Comparison of ENCODE assay signal across 35 cellular contexts in genomic region chr15:42131006-42131405, GRCh38. TPM values are rescaled to one million over a fixed set of nuclear protein-coding genes. Genes with fewer than 3 reads are reported as not detected.
"Had no signal": no experiment of that assay in that cellular context is flagged by ENCODE, and none has a peak within 500 bp of the region (broad histone marks: within the 10 kb centered on the region; RNA-seq: fewer than 3 reads in every experiment).

No MANE protein-coding gene starts in this region.

- H3K27me3 ChIP-seq: left lung, neutrophil, thyroid gland had no signal

- DNase-seq: dermis blood vessel endothelial cell; effector memory CD4-positive, alpha-beta T cell; esophagus squamous epithelium; foreskin melanocyte; glutamatergic neuron; heart right ventricle; hippocampal formation; left cardiac atrium; left lung; mammary epithelial cell; mesendoderm; midbrain; stimulated activated CD4-positive, alpha-beta T cell treated with anti-CD3 and anti-CD28 coated beads, Interleukin-12 subunit alpha, Interleukin-12 subunit beta, amount 100 ng/mL, for 4 hours; stimulated activated CD4-positive, alpha-beta T cell treated with anti-CD3 and anti-CD28 coated beads, Interleukin-1b, Interleukin-23, amount 100 ng/mL, for 48 hours; stimulated activated CD4-positive, alpha-beta T cell treated with anti-CD3 and anti-CD28 coated beads, Interleukin-4, amount 100 ng/mL, for 1 hour; stimulated activated naive CD4-positive, alpha-beta T cell; thyroid gland; trophoblast cell had no signal

- H3K36me3 Mint-ChIP-seq: naive thymus-derived CD4-positive, alpha-beta T cell had no signal

- H3K27ac Mint-ChIP-seq: naive thymus-derived CD4-positive, alpha-beta T cell; nephron; progenitor cell of endocrine pancreas had no signal

- H3K36me3 ChIP-seq: esophagus squamous epithelium, heart right ventricle, left lung, neutrophil, stomach, thyroid gland had no signal

- ATAC-seq: naive thymus-derived CD4-positive, alpha-beta T cell; sciatic nerve had no signal

- H3K9ac ChIP-seq: parathyroid adenoma had no signal

- H3K4me2 ChIP-seq: smooth muscle cell had no signal

- H3K9me3 ChIP-seq: esophagus squamous epithelium, heart right ventricle, left lung, neutrophil, stomach, thyroid gland had no signal

- H3K4me1 ChIP-seq: heart right ventricle, left lung, parathyroid adenoma, stomach had no signal

- H3K4me1 Mint-ChIP-seq: nephron had no signal

- H3K4me3 ChIP-seq: coronary artery, esophagus squamous epithelium, heart right ventricle, left lung, smooth muscle cell, stomach, thyroid gland had no signal

- H3K4me3 Mint-ChIP-seq: naive thymus-derived CD4-positive, alpha-beta T cell; nephron had no signal

- H3K9me3 Mint-ChIP-seq: naive thymus-derived CD4-positive, alpha-beta T cell; nephron had no signal

- H3K27ac ChIP-seq: coronary artery, esophagus squamous epithelium, heart right ventricle, left lung, neutrophil, parathyroid adenoma, stomach, thyroid gland had no signal

RNA-seq across cellular contexts. Expression of gene PLA2G4F, which starts 25.4 kb away (rescaled TPM):
- total RNA-seq: dermis blood vessel endothelial cell; endothelial cell of umbilical vein; naive thymus-derived CD4-positive, alpha-beta T cell; omental fat pad; sciatic nerve; subcutaneous adipose tissue; temporal lobe had no signal
- polyA plus RNA-seq: endothelial cell of umbilical vein; naive thymus-derived CD4-positive, alpha-beta T cell had no signal

RNA-seq across cellular contexts. Expression of gene PLA2G4D, which starts 36.6 kb away (rescaled TPM):
- total RNA-seq: endothelial cell of umbilical vein; epithelial cell of proximal tubule; heart right ventricle; kidney epithelial cell; left cardiac atrium; mucosa of gallbladder; naive thymus-derived CD4-positive, alpha-beta T cell; progenitor cell of endocrine pancreas; sciatic nerve; temporal lobe; thyroid gland; urinary bladder had no signal
- polyA plus RNA-seq: endothelial cell of umbilical vein; heart right ventricle; naive thymus-derived CD4-positive, alpha-beta T cell had no signal
